ENCODE assay signal across 2 cellular contexts in the genomic region with DNA sequence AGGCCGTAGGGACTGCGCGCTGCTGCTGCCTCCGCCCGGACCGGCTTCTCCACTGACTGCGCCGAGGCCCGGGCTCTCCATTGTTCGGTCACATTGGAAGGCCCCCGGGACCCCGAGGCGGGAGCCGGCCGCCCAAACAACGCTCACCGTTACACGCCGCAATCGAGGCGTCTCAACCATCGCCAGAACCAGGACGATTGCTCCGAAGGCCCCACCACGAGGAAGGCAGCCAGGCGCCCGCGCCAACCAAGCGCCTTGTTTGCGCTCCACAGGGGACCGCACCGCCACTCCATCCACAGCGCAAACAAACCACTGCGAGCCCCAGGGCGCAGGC.
TF ChIP-seq lines count a peak whose summit lies in the region.

No MANE protein-coding gene starts in this region.

TF ChIP-seq in K562, 482 proteins besides CTCF, POLR2A, EP300 and RAD21 (continued from another document):
- TF ChIP-seq, protein P1, sequence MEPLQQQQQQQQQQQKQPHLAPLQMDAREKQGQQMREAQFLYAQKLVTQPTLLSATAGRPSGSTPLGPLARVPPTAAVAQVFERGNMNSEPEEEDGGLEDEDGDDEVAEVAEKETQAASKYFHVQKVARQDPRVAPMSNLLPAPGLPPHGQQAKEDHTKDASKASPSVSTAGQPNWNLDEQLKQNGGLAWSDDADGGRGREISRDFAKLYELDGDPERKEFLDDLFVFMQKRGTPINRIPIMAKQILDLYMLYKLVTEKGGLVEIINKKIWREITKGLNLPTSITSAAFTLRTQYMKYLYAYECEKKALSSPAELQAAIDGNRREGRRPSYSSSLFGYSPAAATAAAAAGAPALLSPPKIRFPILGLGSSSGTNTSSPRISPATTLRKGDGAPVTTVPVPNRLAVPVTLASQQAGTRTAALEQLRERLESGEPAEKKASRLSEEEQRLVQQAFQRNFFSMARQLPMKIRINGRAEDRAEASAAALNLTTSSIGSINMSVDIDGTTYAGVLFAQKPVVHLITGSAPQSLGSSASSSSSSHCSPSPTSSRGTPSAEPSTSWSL (CRISPR knock-in tag; IDR thresholded peaks at IDR 0.05; ENCODE audit: borderline replicate concordance), result 0 out of 2 replicates have a peak, but pooled peaks have one; percentile 20
- TF ChIP-seq, protein P2, sequence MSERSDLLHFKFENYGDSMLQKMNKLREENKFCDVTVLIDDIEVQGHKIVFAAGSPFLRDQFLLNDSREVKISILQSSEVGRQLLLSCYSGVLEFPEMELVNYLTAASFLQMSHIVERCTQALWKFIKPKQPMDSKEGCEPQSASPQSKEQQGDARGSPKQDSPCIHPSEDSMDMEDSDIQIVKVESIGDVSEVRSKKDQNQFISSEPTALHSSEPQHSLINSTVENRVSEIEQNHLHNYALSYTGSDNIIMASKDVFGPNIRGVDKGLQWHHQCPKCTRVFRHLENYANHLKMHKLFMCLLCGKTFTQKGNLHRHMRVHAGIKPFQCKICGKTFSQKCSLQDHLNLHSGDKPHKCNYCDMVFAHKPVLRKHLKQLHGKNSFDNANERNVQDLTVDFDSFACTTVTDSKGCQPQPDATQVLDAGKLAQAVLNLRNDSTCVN (CRISPR knock-in tag; IDR thresholded peaks at IDR 0.05), result 0 out of 2 replicates have a peak, but pooled peaks have one; percentile 60
- TF ChIP-seq, protein P3, sequence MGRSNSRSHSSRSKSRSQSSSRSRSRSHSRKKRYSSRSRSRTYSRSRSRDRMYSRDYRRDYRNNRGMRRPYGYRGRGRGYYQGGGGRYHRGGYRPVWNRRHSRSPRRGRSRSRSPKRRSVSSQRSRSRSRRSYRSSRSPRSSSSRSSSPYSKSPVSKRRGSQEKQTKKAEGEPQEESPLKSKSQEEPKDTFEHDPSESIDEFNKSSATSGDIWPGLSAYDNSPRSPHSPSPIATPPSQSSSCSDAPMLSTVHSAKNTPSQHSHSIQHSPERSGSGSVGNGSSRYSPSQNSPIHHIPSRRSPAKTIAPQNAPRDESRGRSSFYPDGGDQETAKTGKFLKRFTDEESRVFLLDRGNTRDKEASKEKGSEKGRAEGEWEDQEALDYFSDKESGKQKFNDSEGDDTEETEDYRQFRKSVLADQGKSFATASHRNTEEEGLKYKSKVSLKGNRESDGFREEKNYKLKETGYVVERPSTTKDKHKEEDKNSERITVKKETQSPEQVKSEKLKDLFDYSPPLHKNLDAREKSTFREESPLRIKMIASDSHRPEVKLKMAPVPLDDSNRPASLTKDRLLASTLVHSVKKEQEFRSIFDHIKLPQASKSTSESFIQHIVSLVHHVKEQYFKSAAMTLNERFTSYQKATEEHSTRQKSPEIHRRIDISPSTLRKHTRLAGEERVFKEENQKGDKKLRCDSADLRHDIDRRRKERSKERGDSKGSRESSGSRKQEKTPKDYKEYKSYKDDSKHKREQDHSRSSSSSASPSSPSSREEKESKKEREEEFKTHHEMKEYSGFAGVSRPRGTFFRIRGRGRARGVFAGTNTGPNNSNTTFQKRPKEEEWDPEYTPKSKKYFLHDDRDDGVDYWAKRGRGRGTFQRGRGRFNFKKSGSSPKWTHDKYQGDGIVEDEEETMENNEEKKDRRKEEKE (IDR thresholded peaks at IDR 0.05; ENCODE audit: borderline replicate concordance in 1 of 2, control insufficient read depth in 1 of 2, low read depth in 2 of 2, low read length in 1 of 2), result no peak
- TF ChIP-seq ZFP1 (CRISPR knock-in tag; IDR thresholded peaks at IDR 0.05), result 0 out of 2 replicates have a peak, but pooled peaks have one; percentile 35
- 0 out of 2 replicates have a peak, but pooled peaks have one; percentile 30 for TF ChIP-seq SRSF1 (IDR thresholded peaks at IDR 0.05; ENCODE audit: low read depth, low read length)
- TF ChIP-seq SRSF7 (optimal IDR thresholded peaks at IDR 0.05; ENCODE audit: low read depth, low read length), result peak; percentile 29
- TF ChIP-seq, protein P4, sequence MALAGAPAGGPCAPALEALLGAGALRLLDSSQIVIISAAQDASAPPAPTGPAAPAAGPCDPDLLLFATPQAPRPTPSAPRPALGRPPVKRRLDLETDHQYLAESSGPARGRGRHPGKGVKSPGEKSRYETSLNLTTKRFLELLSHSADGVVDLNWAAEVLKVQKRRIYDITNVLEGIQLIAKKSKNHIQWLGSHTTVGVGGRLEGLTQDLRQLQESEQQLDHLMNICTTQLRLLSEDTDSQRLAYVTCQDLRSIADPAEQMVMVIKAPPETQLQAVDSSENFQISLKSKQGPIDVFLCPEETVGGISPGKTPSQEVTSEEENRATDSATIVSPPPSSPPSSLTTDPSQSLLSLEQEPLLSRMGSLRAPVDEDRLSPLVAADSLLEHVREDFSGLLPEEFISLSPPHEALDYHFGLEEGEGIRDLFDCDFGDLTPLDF (CRISPR knock-in tag; IDR thresholded peaks at IDR 0.05), result no peak
- TF ChIP-seq TOE1 (IDR thresholded peaks at IDR 0.05; ENCODE audit: borderline replicate concordance), result 0 out of 2 replicates have a peak, but pooled peaks have one; percentile 43
- no peak for TF ChIP-seq TOE1 (CRISPR knock-in tag; IDR thresholded peaks at IDR 0.05; ENCODE audit: borderline replicate concordance, low read depth)
- no peak for TF ChIP-seq ZNF431 (CRISPR knock-in tag; IDR thresholded peaks at IDR 0.05)
- no peak for TF ChIP-seq NFYB (IDR thresholded peaks at IDR 0.05; ENCODE audit: extremely low read depth, insufficient read length)
- TF ChIP-seq ZBTB17 (CRISPR knock-in tag; IDR thresholded peaks at IDR 0.05), result 0 out of 2 replicates have a peak, but pooled peaks have one; percentile 2
- TF ChIP-seq E2F3 (CRISPR knock-in tag; IDR thresholded peaks at IDR 0.05), result 0 out of 2 replicates have a peak, but pooled peaks have one; percentile 9
- TF ChIP-seq OTX1 (CRISPR knock-in tag; IDR thresholded peaks at IDR 0.05), result 0 out of 2 replicates have a peak, but pooled peaks have one; percentile 13
- peak; percentile 10; the same call in 1 of the 2 replicates for TF ChIP-seq ZNF165 (CRISPR knock-in tag; IDR thresholded peaks at IDR 0.05; ENCODE audit: borderline replicate concordance)
- TF ChIP-seq, protein P5, sequence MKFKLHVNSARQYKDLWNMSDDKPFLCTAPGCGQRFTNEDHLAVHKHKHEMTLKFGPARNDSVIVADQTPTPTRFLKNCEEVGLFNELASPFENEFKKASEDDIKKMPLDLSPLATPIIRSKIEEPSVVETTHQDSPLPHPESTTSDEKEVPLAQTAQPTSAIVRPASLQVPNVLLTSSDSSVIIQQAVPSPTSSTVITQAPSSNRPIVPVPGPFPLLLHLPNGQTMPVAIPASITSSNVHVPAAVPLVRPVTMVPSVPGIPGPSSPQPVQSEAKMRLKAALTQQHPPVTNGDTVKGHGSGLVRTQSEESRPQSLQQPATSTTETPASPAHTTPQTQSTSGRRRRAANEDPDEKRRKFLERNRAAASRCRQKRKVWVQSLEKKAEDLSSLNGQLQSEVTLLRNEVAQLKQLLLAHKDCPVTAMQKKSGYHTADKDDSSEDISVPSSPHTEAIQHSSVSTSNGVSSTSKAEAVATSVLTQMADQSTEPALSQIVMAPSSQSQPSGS (CRISPR knock-in tag; IDR thresholded peaks at IDR 0.05), result no peak

TF ChIP-seq in HepG2, 621 proteins besides CTCF, POLR2A, EP300 and RAD21 (continued from another document and continues in another):
- TF ChIP-seq ZNF552 (CRISPR knock-in tag; IDR thresholded peaks at IDR 0.05; ENCODE audit: borderline replicate concordance), result no peak
- no peak for TF ChIP-seq CEBPB (IDR thresholded peaks at IDR 0.05; ENCODE audit: borderline replicate concordance, low read depth, low read length)
- 0 out of 2 replicates have a peak, but pooled peaks have one; percentile 26 for TF ChIP-seq ZNF317 (CRISPR knock-in tag; IDR thresholded peaks at IDR 0.05)
- peak; percentile 62; the same call in 1 of the 2 replicates for TF ChIP-seq ZNF670 (CRISPR knock-in tag; IDR thresholded peaks at IDR 0.05; ENCODE audit: borderline replicate concordance)
- TF ChIP-seq HOXA3 (CRISPR knock-in tag; IDR thresholded peaks at IDR 0.05), result no peak; the same call in 1 of the 2 replicates
- no peak for TF ChIP-seq FOSL1 (CRISPR knock-in tag; IDR thresholded peaks at IDR 0.05; ENCODE audit: borderline replicate concordance)
- TF ChIP-seq GATAD2A (CRISPR knock-in tag; IDR thresholded peaks at IDR 0.05), result no peak
- TF ChIP-seq PPARG (CRISPR knock-in tag; conservative IDR thresholded peaks at IDR 0.05), result no peak
- no peak for TF ChIP-seq ZNF44 (CRISPR knock-in tag; IDR thresholded peaks at IDR 0.05)
- TF ChIP-seq NFIC (IDR thresholded peaks at IDR 0.05; ENCODE audit: low read length), result no peak
- TF ChIP-seq, protein P6, sequence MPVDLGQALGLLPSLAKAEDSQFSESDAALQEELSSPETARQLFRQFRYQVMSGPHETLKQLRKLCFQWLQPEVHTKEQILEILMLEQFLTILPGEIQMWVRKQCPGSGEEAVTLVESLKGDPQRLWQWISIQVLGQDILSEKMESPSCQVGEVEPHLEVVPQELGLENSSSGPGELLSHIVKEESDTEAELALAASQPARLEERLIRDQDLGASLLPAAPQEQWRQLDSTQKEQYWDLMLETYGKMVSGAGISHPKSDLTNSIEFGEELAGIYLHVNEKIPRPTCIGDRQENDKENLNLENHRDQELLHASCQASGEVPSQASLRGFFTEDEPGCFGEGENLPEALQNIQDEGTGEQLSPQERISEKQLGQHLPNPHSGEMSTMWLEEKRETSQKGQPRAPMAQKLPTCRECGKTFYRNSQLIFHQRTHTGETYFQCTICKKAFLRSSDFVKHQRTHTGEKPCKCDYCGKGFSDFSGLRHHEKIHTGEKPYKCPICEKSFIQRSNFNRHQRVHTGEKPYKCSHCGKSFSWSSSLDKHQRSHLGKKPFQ (CRISPR knock-in tag; IDR thresholded peaks at IDR 0.05; ENCODE audit: insufficient replicate concordance), result peak; percentile 28
- TF ChIP-seq ZNF792 (CRISPR knock-in tag; IDR thresholded peaks at IDR 0.05), result no peak
- TF ChIP-seq SMAD3 (CRISPR knock-in tag; IDR thresholded peaks at IDR 0.05), result no peak
- TF ChIP-seq, protein P7, sequence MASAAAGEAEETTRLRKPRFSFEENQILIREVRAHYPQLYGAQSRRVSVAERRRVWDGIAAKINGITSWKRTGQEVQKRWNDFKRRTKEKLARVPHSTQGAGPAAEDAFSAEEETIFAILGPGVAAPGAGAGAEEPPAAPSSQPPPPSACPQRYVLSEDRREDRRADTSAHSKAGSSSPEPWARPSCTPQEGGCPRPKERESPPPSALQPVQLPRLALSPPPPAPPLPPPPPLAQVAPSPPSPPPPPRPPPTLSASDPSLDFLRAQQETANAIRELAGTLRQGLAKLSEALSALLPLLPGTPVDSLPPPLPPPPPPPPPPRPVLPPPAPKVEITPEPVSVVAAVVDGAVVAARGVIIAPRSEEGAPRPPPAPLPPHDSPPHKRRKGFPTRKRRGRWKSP (CRISPR knock-in tag; IDR thresholded peaks at IDR 0.05), result peak; percentile 80; the same call in 1 of the 2 replicates
- TF ChIP-seq PLRG1 (conservative IDR thresholded peaks at IDR 0.05), result no peak
- TF ChIP-seq, protein P8, sequence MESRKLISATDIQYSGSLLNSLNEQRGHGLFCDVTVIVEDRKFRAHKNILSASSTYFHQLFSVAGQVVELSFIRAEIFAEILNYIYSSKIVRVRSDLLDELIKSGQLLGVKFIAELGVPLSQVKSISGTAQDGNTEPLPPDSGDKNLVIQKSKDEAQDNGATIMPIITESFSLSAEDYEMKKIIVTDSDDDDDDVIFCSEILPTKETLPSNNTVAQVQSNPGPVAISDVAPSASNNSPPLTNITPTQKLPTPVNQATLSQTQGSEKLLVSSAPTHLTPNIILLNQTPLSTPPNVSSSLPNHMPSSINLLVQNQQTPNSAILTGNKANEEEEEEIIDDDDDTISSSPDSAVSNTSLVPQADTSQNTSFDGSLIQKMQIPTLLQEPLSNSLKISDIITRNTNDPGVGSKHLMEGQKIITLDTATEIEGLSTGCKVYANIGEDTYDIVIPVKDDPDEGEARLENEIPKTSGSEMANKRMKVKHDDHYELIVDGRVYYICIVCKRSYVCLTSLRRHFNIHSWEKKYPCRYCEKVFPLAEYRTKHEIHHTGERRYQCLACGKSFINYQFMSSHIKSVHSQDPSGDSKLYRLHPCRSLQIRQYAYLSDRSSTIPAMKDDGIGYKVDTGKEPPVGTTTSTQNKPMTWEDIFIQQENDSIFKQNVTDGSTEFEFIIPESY (CRISPR knock-in tag; IDR thresholded peaks at IDR 0.05), result no peak
- no peak for TF ChIP-seq ZBTB8A (CRISPR knock-in tag; IDR thresholded peaks at IDR 0.05; ENCODE audit: borderline replicate concordance, low read depth)
- TF ChIP-seq ZNF660 (CRISPR knock-in tag; IDR thresholded peaks at IDR 0.05; ENCODE audit: borderline replicate concordance, low read depth), result no peak
- TF ChIP-seq, protein P9, sequence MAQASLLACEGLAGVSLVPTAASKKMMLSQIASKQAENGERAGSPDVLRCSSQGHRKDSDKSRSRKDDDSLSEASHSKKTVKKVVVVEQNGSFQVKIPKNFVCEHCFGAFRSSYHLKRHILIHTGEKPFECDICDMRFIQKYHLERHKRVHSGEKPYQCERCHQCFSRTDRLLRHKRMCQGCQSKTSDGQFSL (CRISPR knock-in tag; IDR thresholded peaks at IDR 0.05), result no peak
- no peak for TF ChIP-seq NAIF1 (CRISPR knock-in tag; IDR thresholded peaks at IDR 0.05; ENCODE audit: borderline replicate concordance)
- TF ChIP-seq HMG20A (CRISPR knock-in tag; IDR thresholded peaks at IDR 0.05; ENCODE audit: borderline replicate concordance), result no peak
- TF ChIP-seq THAP11 (CRISPR knock-in tag; IDR thresholded peaks at IDR 0.05), result no peak
- no peak for TF ChIP-seq ZNF430 (CRISPR knock-in tag; IDR thresholded peaks at IDR 0.05)
- no peak for TF ChIP-seq GATA4 (IDR thresholded peaks at IDR 0.05; ENCODE audit: borderline replicate concordance, low read depth)
- TF ChIP-seq ZNF790 (CRISPR knock-in tag; IDR thresholded peaks at IDR 0.05; ENCODE audit: borderline replicate concordance), result peak; percentile 36; the same call in 1 of the 2 replicates
- TF ChIP-seq ZSCAN25 (CRISPR knock-in tag; IDR thresholded peaks at IDR 0.05), result no peak
- 0 out of 2 replicates have a peak, but pooled peaks have one; percentile 4 for TF ChIP-seq ZNF780A (CRISPR knock-in tag; IDR thresholded peaks at IDR 0.05)
- no peak for TF ChIP-seq SETDB1 (CRISPR knock-in tag; IDR thresholded peaks at IDR 0.05; ENCODE audit: borderline replicate concordance)
- TF ChIP-seq, protein P10, sequence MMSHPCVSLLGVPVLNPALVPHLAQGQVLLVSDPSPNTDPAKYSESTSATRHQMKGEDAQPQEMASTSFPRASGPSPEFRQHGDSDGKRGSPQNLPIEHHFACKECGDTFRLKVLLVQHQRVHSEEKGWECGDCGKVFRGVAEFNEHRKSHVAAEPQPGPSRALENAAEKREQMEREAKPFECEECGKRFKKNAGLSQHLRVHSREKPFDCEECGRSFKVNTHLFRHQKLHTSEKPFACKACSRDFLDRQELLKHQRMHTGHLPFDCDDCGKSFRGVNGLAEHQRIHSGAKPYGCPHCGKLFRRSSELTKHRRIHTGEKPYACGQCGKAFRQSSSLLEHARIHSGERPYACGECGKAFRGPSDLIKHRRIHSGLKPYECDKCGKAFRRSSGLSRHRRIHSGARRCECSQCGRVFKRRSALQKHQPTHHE (CRISPR knock-in tag; IDR thresholded peaks at IDR 0.05; ENCODE audit: borderline replicate concordance), result no peak
- TF ChIP-seq TARDBP (CRISPR knock-in tag; IDR thresholded peaks at IDR 0.05), result no peak
- TF ChIP-seq, protein P11, sequence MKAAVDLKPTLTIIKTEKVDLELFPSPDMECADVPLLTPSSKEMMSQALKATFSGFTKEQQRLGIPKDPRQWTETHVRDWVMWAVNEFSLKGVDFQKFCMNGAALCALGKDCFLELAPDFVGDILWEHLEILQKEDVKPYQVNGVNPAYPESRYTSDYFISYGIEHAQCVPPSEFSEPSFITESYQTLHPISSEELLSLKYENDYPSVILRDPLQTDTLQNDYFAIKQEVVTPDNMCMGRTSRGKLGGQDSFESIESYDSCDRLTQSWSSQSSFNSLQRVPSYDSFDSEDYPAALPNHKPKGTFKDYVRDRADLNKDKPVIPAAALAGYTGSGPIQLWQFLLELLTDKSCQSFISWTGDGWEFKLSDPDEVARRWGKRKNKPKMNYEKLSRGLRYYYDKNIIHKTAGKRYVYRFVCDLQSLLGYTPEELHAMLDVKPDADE (CRISPR knock-in tag; IDR thresholded peaks at IDR 0.05), result no peak
- 0 out of 2 replicates have a peak, but pooled peaks have one; percentile 9 for TF ChIP-seq IRX3 (CRISPR knock-in tag; IDR thresholded peaks at IDR 0.05; ENCODE audit: borderline replicate concordance, low read depth)
- no peak for TF ChIP-seq ZNF124 (CRISPR knock-in tag; IDR thresholded peaks at IDR 0.05)
- TF ChIP-seq ZNF20 (CRISPR knock-in tag; IDR thresholded peaks at IDR 0.05), result peak; percentile 11; the same call in 1 of the 2 replicates
